21 cellular contexts compared by ENCODE assay signal in genomic region chr7:115417662-115418061, GRCh38.
DNase-seq lines count a peak whose midpoint lies in the region; ATAC-seq and TF ChIP-seq lines count a peak whose summit lies in the region.
"Had no signal": no experiment of that assay in that cellular context is flagged by ENCODE, and none has a peak within 500 bp of the region (broad histone marks: within the 10 kb centered on the region; RNA-seq: fewer than 3 reads in every experiment).

No MANE protein-coding gene starts in this region.

- H2BK15ac ChIP-seq in IMR-90 (ENCODE audit: low read depth, low read length), result no peak overlapping the region

- dilution Hi-C loops in IMR-90 (cut with HindIII; ENCODE audit: low sequenced_read_pairs, unreplicated experiment), result no loop called here

- in situ Hi-C loops in IMR-90 (cut with MboI; ENCODE audit: low sequenced_read_pairs), result no loop called here

- intact Hi-C loops in IMR-90 (cut with micrococcal nuclease), result no loop called here

- H4K20me1 ChIP-seq in IMR-90 (ENCODE audit: insufficient read depth, low read length) (no peaks in the 10 kb centered on the region), neural progenitor cell (ENCODE audit: low read depth) (no peaks in the 10 kb centered on the region)

- H3K4me1 Mint-ChIP-seq in neural progenitor cell, result no peaks in the 10 kb centered on the region
- H3K4me1 Mint-ChIP-seq: CD14-positive monocyte, T-cell had no signal

- TF ChIP-seq RAD21 in IMR-90 (IDR thresholded peaks at IDR 0.05; ENCODE audit: low read length), result no peak

- H3K4me3 ChIP-seq in IMR-90 (ENCODE audit: insufficient read depth, low read depth, low read length) (no peak overlapping the region), neural progenitor cell (no peak overlapping the region)
- H3K4me3 ChIP-seq: MG63, Peyer's patch, SK-N-MC had no signal

- no peaks in the 10 kb centered on the region for H3K36me3 Mint-ChIP-seq in neural progenitor cell
- H3K36me3 Mint-ChIP-seq: T-cell had no signal

- H3K56ac ChIP-seq in IMR-90 (ENCODE audit: extremely low read depth, insufficient read depth, low read length), result no peak overlapping the region

- WGBS in IMR-90 (ENCODE audit: extremely low coverage in 2 of 2, insufficient read length in 1 of 2), 2 experiments, result no CpG with 5 or more reads among the region's 4 CpGs

- H2AFZ ChIP-seq in IMR-90 (replicated peaks; ENCODE audit: low read length, poor library complexity) (peak overlapping the region; percentile 23), neural progenitor cell (replicated peaks) (no peak overlapping the region)

- H3K14ac ChIP-seq in IMR-90 (replicated peaks; ENCODE audit: low read depth, low read length), result no peak overlapping the region

- H2AK9ac ChIP-seq in IMR-90 (replicated peaks; ENCODE audit: low read depth, low read length, poor library complexity), result no peak overlapping the region

- no peak overlapping the region for H2BK20ac ChIP-seq in IMR-90 (ENCODE audit: low read depth, low read length)

- no peak overlapping the region for H3K4ac ChIP-seq in IMR-90 (ENCODE audit: low read depth, low read length)

- no peak overlapping the region for H3K18ac ChIP-seq in IMR-90 (ENCODE audit: low read depth, low read length)

- TF ChIP-seq CTCF in IMR-90 (conservative IDR thresholded peaks at IDR 0.05; ENCODE audit: low read depth, low read length) (no peak), foreskin keratinocyte (conservative IDR thresholded peaks at IDR 0.05) (no peak), neural progenitor cell (IDR thresholded peaks at IDR 0.05) (no peak)

- H3K27me3 Mint-ChIP-seq in neural progenitor cell (ENCODE audit: insufficient read depth, low read depth), result no peaks in the 10 kb centered on the region

- H2AK5ac ChIP-seq in IMR-90 (ENCODE audit: low read depth, low read length), result no peak overlapping the region

- no TSS peak for BruUV-seq in IMR-90 (replicated peaks; lab: Mats Ljungman, UMichigan)

- no peak overlapping the region for H3K23ac ChIP-seq in IMR-90 (ENCODE audit: low read depth, low read length)

- no peak overlapping the region for H4K91ac ChIP-seq in IMR-90 (ENCODE audit: insufficient read depth, low read depth, low read length)

- H3K4me1 ChIP-seq in IMR-90 (ENCODE audit: control insufficient read depth, insufficient read depth, low read length), result no peaks in the 10 kb centered on the region
- no peaks in the 10 kb centered on the region for H3K4me1 ChIP-seq in foreskin keratinocyte
- H3K4me1 ChIP-seq in neural progenitor cell, result no peaks in the 10 kb centered on the region
- H3K4me1 ChIP-seq: Caco-2, Peyer's patch had no signal

- ATAC-seq in IMR-90 (ENCODE audit: low read depth), result no peak
- peak; percentile 12 for ATAC-seq in foreskin keratinocyte
- ATAC-seq: HCT116, Right ventricle myocardium inferior, T-cell had no signal

- H3K4me2 ChIP-seq in IMR-90 (ENCODE audit: low read depth, low read length) (no peak overlapping the region), neural progenitor cell (no peak overlapping the region)

- no peaks in the 10 kb centered on the region for H3K79me1 ChIP-seq in IMR-90 (ENCODE audit: low read depth in 1 of 2, low read length in 2 of 2)

- no peaks in the 10 kb centered on the region for H3K9me1 ChIP-seq in IMR-90 (ENCODE audit: insufficient read depth, low read length)

- H4K5ac ChIP-seq in IMR-90 (ENCODE audit: low read depth, low read length), result no peak overlapping the region

- H3K27me3 ChIP-seq in IMR-90 (ENCODE audit: control insufficient read depth, insufficient read depth, low read length) (no peaks in the 10 kb centered on the region), foreskin keratinocyte (no peaks in the 10 kb centered on the region), neural progenitor cell (no peaks in the 10 kb centered on the region)
- H3K27me3 ChIP-seq: MG63, Peyer's patch had no signal

- H3K9me3 Mint-ChIP-seq in neural progenitor cell, result no peaks in the 10 kb centered on the region
- H3K9me3 Mint-ChIP-seq: T-cell had no signal

- no peaks in the 10 kb centered on the region for H3K9me3 ChIP-seq in IMR-90 (ENCODE audit: control insufficient read depth, insufficient read depth, low read length)
- H3K9me3 ChIP-seq in neural progenitor cell (ENCODE audit: low read depth), result no peaks in the 10 kb centered on the region
- H3K9me3 ChIP-seq: Caco-2, MG63, Peyer's patch had no signal

- no peak overlapping the region for H3K27ac Mint-ChIP-seq in neural progenitor cell
- H3K27ac Mint-ChIP-seq: CD14-positive monocyte, T-cell had no signal

- POLR2A ChIA-PET in IMR-90 (lab: Charles Lee; ENCODE audit: unreplicated experiment), result no interaction called here

- H3K4me3 Mint-ChIP-seq in neural progenitor cell, result no peak overlapping the region
- H3K4me3 Mint-ChIP-seq: CD14-positive monocyte, T-cell had no signal

- CTCF ChIA-PET in IMR-90 (lab: Yijun Ruan, JAX), result no interaction called here

- no peak overlapping the region for H4K8ac ChIP-seq in IMR-90 (ENCODE audit: low read depth in 2 of 2, low read length in 2 of 2)

- H3F3A ChIP-seq in neural progenitor cell (ENCODE audit: low read depth), result no peaks in the 10 kb centered on the region

- DNase-seq in ELF-1 (ENCODE audit: low read depth, low spot score), result peak; percentile 18
- no peak for DNase-seq in IMR-90
- no peak for DNase-seq in foreskin keratinocyte
- peak; percentile 9 for DNase-seq in neural progenitor cell (ENCODE audit: low spot score)
- DNase-seq in LoVo (ENCODE audit: low spot score), result no peak
- DNase-seq in stimulated activated naive CD4-positive, alpha-beta T cell treated with Interleukin-2 at 50 U/mL for 16 hours (lab: John Stamatoyannopoulos, UW), result no peak
- DNase-seq in amygdala (lab: John Stamatoyannopoulos, UW), result no peak
- DNase-seq: ACHN, AML-193, Caco-2, DMS153, MG63, NCI-H187, NCI-H2171, NCI-H446, Peyer's patch, T-cell had no signal

- H3K79me2 ChIP-seq in neural progenitor cell (ENCODE audit: low read depth), result no peaks in the 10 kb centered on the region

- TF ChIP-seq POLR2A in IMR-90 (IDR thresholded peaks at IDR 0.05; ENCODE audit: low read depth, low read length), result no peak

- no peak overlapping the region for H2BK5ac ChIP-seq in IMR-90 (ENCODE audit: low read depth, low read length, poor library complexity, severe bottlenecking)

- H3K27ac ChIP-seq in IMR-90 (ENCODE audit: insufficient read depth, low read length) (no peak overlapping the region), foreskin keratinocyte (no peak overlapping the region), neural progenitor cell (no peak overlapping the region)
- H3K27ac ChIP-seq: Peyer's patch, SK-N-MC had no signal

- H3K36me3 ChIP-seq in IMR-90 (ENCODE audit: control insufficient read depth, insufficient read depth, low read length), result no peaks in the 10 kb centered on the region
- H3K36me3 ChIP-seq in neural progenitor cell, result no peaks in the 10 kb centered on the region
- H3K36me3 ChIP-seq: MG63, Peyer's patch had no signal

- H2BK120ac ChIP-seq in IMR-90 (ENCODE audit: low read depth, low read length), result no peak overlapping the region

- H3K9ac ChIP-seq in IMR-90 (ENCODE audit: low read depth, low read length) (no peak overlapping the region), neural progenitor cell (no peak overlapping the region)

TF ChIP-seq in IMR-90, 13 proteins besides CTCF, POLR2A, EP300 and RAD21:
- no peak for TF ChIP-seq USF2 (IDR thresholded peaks at IDR 0.05; ENCODE audit: low read depth, low read length)
- no peak for TF ChIP-seq CHD1 (IDR thresholded peaks at IDR 0.05; ENCODE audit: low read depth, low read length)
- TF ChIP-seq RCOR1 (IDR thresholded peaks at IDR 0.05; ENCODE audit: insufficient replicate concordance, low read length), result no peak
- no peak for TF ChIP-seq FOS (IDR thresholded peaks at IDR 0.05; ENCODE audit: low read depth, low read length)
- no peak for TF ChIP-seq MAZ (IDR thresholded peaks at IDR 0.05; ENCODE audit: borderline replicate concordance, low read depth, low read length)

Comparison
In these comparisons a context has a peak if more than half of its experiments do, and no peak if none do; other contexts are left out.
1. DNase-seq: peak in ELF-1 (single experiment) and neural progenitor cell (single experiment); none in IMR-90 (single experiment), foreskin keratinocyte (0 of 2), LoVo (single experiment), stimulated activated naive CD4-positive, alpha-beta T cell treated with Interleukin-2 at 50 U/mL for 16 hours (single experiment) and amygdala (0 of 56).